ENCODE assay signal across 21 cellular contexts in genomic region chr14:101201535-101202125, GRCh38.
DNase-seq lines count a peak whose midpoint lies in the region; ATAC-seq, FAIRE-seq and TF ChIP-seq lines count a peak whose summit lies in the region.
"Had no signal": no experiment of that assay in that cellular context is flagged by ENCODE, and none has a peak within 500 bp of the region (broad histone marks: within the 10 kb centered on the region; RNA-seq: fewer than 3 reads in every experiment).

No MANE protein-coding gene starts in this region.

- TF ChIP-seq RAD21 in HepG2 (CRISPR knock-in tag; IDR thresholded peaks at IDR 0.05): no peak

- H3K27ac ChIP-seq in right atrium auricular region: no peak overlapping the region
- H3K27ac ChIP-seq in right cardiac atrium (ENCODE audit: low read length): no peak overlapping the region
- no peak overlapping the region for H3K27ac ChIP-seq in kidney (ENCODE audit: low read depth in 2 of 2, low read length in 2 of 2)
- no peak overlapping the region for H3K27ac ChIP-seq in HepG2 (ENCODE audit: extremely low read length, insufficient read depth, low read length)
- H3K27ac ChIP-seq: GM23248, Peyer's patch had no signal

- POLR2A ChIA-PET in HepG2 (lab: Yijun Ruan, JAX): no interaction called here

- no peaks in the 10 kb centered on the region for H4K20me1 ChIP-seq in HepG2 (ENCODE audit: insufficient read depth, low read length)

- FAIRE-seq in kidney (lab: Jason Lieb, UNC): no peak
- no peak for FAIRE-seq in HepG2 (lab: Jason Lieb, UNC)
- FAIRE-seq: G401.6, GM12892, GM19239 had no signal

- in situ Hi-C loops in HepG2 (cut with HindIII; ENCODE audit: extremely low pct_ligation_motif_present, low pct_unique_long_range_greater_than_20kb): no loop called here

- BruUV-seq in HepG2 (replicated peaks; lab: Mats Ljungman, UMichigan): no TSS peak

- no peak overlapping the region for H3K4me2 ChIP-seq in HepG2 (ENCODE audit: low read depth, low read length)

- H3K27me3 ChIP-seq in right atrium auricular region: no peaks in the 10 kb centered on the region
- no peaks in the 10 kb centered on the region for H3K27me3 ChIP-seq in right cardiac atrium (ENCODE audit: control insufficient read depth, insufficient read depth)
- H3K27me3 ChIP-seq in HepG2 (ENCODE audit: control insufficient read depth in 1 of 2, insufficient read depth in 2 of 2, low read length in 2 of 2): peaks cover 1 to 11% of the 10 kb centered on the region in 2 experiments; a peak in 3 of 5 replicates
- H3K27me3 ChIP-seq: MG63, Peyer's patch had no signal

- H3K4me1 ChIP-seq in right atrium auricular region (no peaks in the 10 kb centered on the region), right cardiac atrium (ENCODE audit: control insufficient read depth, insufficient read depth, low read length) (no peaks in the 10 kb centered on the region), kidney (ENCODE audit: control insufficient read depth in 1 of 2, insufficient read depth in 1 of 2, low read depth in 1 of 2, low read length in 2 of 2) (no peaks in the 10 kb centered on the region), HepG2 (ENCODE audit: insufficient read depth, low read length) (no peaks in the 10 kb centered on the region)
- H3K4me1 ChIP-seq: Peyer's patch had no signal

- TF ChIP-seq CTCF in right atrium auricular region (IDR thresholded peaks at IDR 0.05): no peak
- TF ChIP-seq CTCF in kidney (IDR thresholded peaks at IDR 0.05; ENCODE audit: borderline replicate concordance, extremely low read depth, insufficient read depth): no peak
- TF ChIP-seq CTCF in HepG2 (CRISPR knock-in tag; IDR thresholded peaks at IDR 0.05): no peak

- ATAC-seq in right cardiac atrium (no peak), sciatic nerve (no peak), HepG2 (no peak)

- intact Hi-C loops in right cardiac atrium (cut with DNase I): no loop called here
- intact Hi-C loops in kidney (cut with DNase I): no loop called here
- intact Hi-C loops in sciatic nerve (cut with DNase I): no loop called here
- intact Hi-C loops in HepG2 (cut with micrococcal nuclease; ENCODE audit: unreplicated experiment): no loop called here

- H3K9me3 ChIP-seq in right atrium auricular region (peaks cover 0 to 34% of the 10 kb centered on the region in 2 donors), right cardiac atrium (ENCODE audit: control insufficient read depth, low read length) (no peaks in the 10 kb centered on the region), kidney (ENCODE audit: control insufficient read depth in 1 of 2, low read length in 2 of 2) (peaks cover 5 to 8% of the 10 kb centered on the region in 2 donors), HepG2 (ENCODE audit: low read length) (no peaks in the 10 kb centered on the region)
- H3K9me3 ChIP-seq: MG63, Peyer's patch had no signal

- peak; percentile 32 for DNase-seq in right atrium auricular region (ENCODE audit: low spot score)
- no peak for DNase-seq in right cardiac atrium
- peak; percentile 38 for DNase-seq in kidney
- DNase-seq in sciatic nerve (ENCODE audit: low spot score): peak; percentile 43
- no peak for DNase-seq in DMS79 (lab: John Stamatoyannopoulos, UW)
- no peak for DNase-seq in NCI-H526 (lab: John Stamatoyannopoulos, UW)
- DNase-seq in NCI-H2029 (lab: John Stamatoyannopoulos, UW): no peak
- DNase-seq in HepG2 (ENCODE audit: low spot score): no peak
- DNase-seq: CD4-positive, CD25-positive, alpha-beta regulatory T cell; DMS53; GM23248; NCI-H1092 treated with DMSO at 0.1 percent for 48 hours; NCI-H187; NCI-H2171; NCI-H82; SHP77 treated with DMSO at 0.1 percent for 48 hours had no signal

- H3K79me2 ChIP-seq in HepG2 (ENCODE audit: insufficient read depth, low read length): no peaks in the 10 kb centered on the region

- H3K36me3 ChIP-seq in right atrium auricular region (no peaks in the 10 kb centered on the region), kidney (ENCODE audit: control insufficient read depth in 1 of 2, insufficient read depth in 2 of 2, low read length in 2 of 2) (no peaks in the 10 kb centered on the region), HepG2 (replicated peaks in 1 of 2; ENCODE audit: control insufficient read depth in 1 of 2, insufficient read depth in 2 of 2, low read length in 2 of 2) (no peaks in the 10 kb centered on the region)
- H3K36me3 ChIP-seq: MG63, Peyer's patch had no signal

- no peak overlapping the region for H3K4me3 ChIP-seq in right atrium auricular region
- H3K4me3 ChIP-seq in right cardiac atrium (ENCODE audit: low read length): no peak overlapping the region
- H3K4me3 ChIP-seq in kidney (ENCODE audit: low read length in 2 of 2): no peak overlapping the region
- no peak overlapping the region for H3K4me3 ChIP-seq in HepG2 (replicated peaks in 1 of 3; ENCODE audit: insufficient read depth in 1 of 3, low read depth in 2 of 3, low read length in 3 of 3)
- H3K4me3 ChIP-seq: GM23248, MG63, Peyer's patch had no signal

- H2AFZ ChIP-seq in HepG2 (ENCODE audit: low read length): no peak overlapping the region
- H2AFZ ChIP-seq: GM23248 had no signal

- CTCF ChIA-PET in HepG2 (lab: Yijun Ruan, JAX; ENCODE audit: low intra/inter-chr PET ratio, low total read pairs): no interaction called here

- no peak for TF ChIP-seq POLR2A in HepG2 (IDR thresholded peaks at IDR 0.05; ENCODE audit: insufficient read depth in 1 of 2, low read depth in 2 of 2, low read length in 2 of 2)

- 87% methylated on average over 18 of the region's 18 CpGs for WGBS in right cardiac atrium
- WGBS in HepG2 (ENCODE audit: low lambda C conversion rate): 38% methylated on average over 9 of the region's 18 CpGs

- H3K9ac ChIP-seq in kidney (ENCODE audit: low read length in 2 of 2) (no peak overlapping the region), HepG2 (ENCODE audit: insufficient read depth, low read depth, low read length) (no peak overlapping the region)
- H3K9ac ChIP-seq: GM23248 had no signal

- TF ChIP-seq EP300 in HepG2 (IDR thresholded peaks at IDR 0.05; ENCODE audit: low read depth in 2 of 2, low read length in 2 of 2): no peak
- TF ChIP-seq EP300 in HepG2 (CRISPR knock-in tag; IDR thresholded peaks at IDR 0.05; ENCODE audit: borderline replicate concordance): no peak

TF ChIP-seq in HepG2, 621 proteins besides CTCF, POLR2A, EP300 and RAD21 (continues in another document):
- TF ChIP-seq ZNF446 (CRISPR knock-in tag; IDR thresholded peaks at IDR 0.05) (no peak), RBM39 (IDR thresholded peaks at IDR 0.05; ENCODE audit: low read depth, low read length, poor library complexity, severe bottlenecking) (no peak), ZNF704 (CRISPR knock-in tag; IDR thresholded peaks at IDR 0.05; ENCODE audit: borderline replicate concordance) (no peak), ARID2 (CRISPR knock-in tag; IDR thresholded peaks at IDR 0.05; ENCODE audit: borderline replicate concordance) (no peak), MXI1 (IDR thresholded peaks at IDR 0.05; ENCODE audit: borderline replicate concordance, low read depth, low read length) (no peak), ZC3H4 (CRISPR knock-in tag; IDR thresholded peaks at IDR 0.05; ENCODE audit: borderline replicate concordance) (no peak), THRA (CRISPR knock-in tag; IDR thresholded peaks at IDR 0.05; ENCODE audit: borderline replicate concordance) (no peak), ZMAT3 (CRISPR knock-in tag; conservative IDR thresholded peaks at IDR 0.05) (no peak), HMGA1 (CRISPR knock-in tag; conservative IDR thresholded peaks at IDR 0.05) (no peak), ZSCAN5A (CRISPR knock-in tag; IDR thresholded peaks at IDR 0.05; ENCODE audit: borderline replicate concordance) (no peak), MXD3 (CRISPR knock-in tag; IDR thresholded peaks at IDR 0.05) (no peak)

Comparison
In these comparisons a context has a peak if more than half of its experiments do, and no peak if none do; other contexts are left out.
1. DNase-seq: peak in right atrium auricular region (single experiment), kidney (single experiment) and sciatic nerve (single experiment); none in right cardiac atrium (0 of 3), DMS79 (single experiment), NCI-H526 (0 of 2), NCI-H2029 (single experiment) and HepG2 (single experiment).